In genomic region chr1:203764105-203765028, GRCh38 we compare ENCODE assay signal across 13 cellular contexts. TPM values are rescaled to one million over a fixed set of nuclear protein-coding genes. Genes with fewer than 3 reads are reported as not detected.
DNase-seq lines count a peak whose midpoint lies in the region; ATAC-seq, FAIRE-seq and TF ChIP-seq lines count a peak whose summit lies in the region.
"Had no signal": no experiment of that assay in that cellular context is flagged by ENCODE, and none has a peak within 500 bp of the region (broad histone marks: within the 10 kb centered on the region; RNA-seq: fewer than 3 reads in every experiment).

No MANE protein-coding gene starts in this region.

- peaks cover 11% of the 10 kb centered on the region for H3K36me3 Mint-ChIP-seq in activated naive CD8-positive, alpha-beta T cell treated with anti-CD3 and anti-CD28 coated beads, Interleukin-2, amount 10 ng/mL, durations not matched to agents 7 days and 5 days
- H3K36me3 Mint-ChIP-seq: type B pancreatic cell had no signal

- H3K27me3 ChIP-seq in HL-60 (ENCODE audit: insufficient read depth, poor library complexity, severe bottlenecking) (no peaks in the 10 kb centered on the region), small intestine (ENCODE audit: control insufficient read depth in 2 of 2, insufficient read depth in 2 of 2, low read length in 2 of 2) (no peaks in the 10 kb centered on the region)

- no peaks in the 10 kb centered on the region for H3K9me3 ChIP-seq in small intestine (ENCODE audit: control insufficient read depth, low read depth)

- peak overlapping the region; percentile 99 for H3K27ac Mint-ChIP-seq in activated naive CD8-positive, alpha-beta T cell treated with anti-CD3 and anti-CD28 coated beads, Interleukin-2, amount 10 ng/mL, durations not matched to agents 7 days and 5 days
- H3K27ac Mint-ChIP-seq: type B pancreatic cell had no signal

- no peaks in the 10 kb centered on the region for H3K36me3 ChIP-seq in small intestine (ENCODE audit: control insufficient read depth in 2 of 2, insufficient read depth in 2 of 2, low read length in 2 of 2)
- H3K36me3 ChIP-seq: WERI-Rb-1 had no signal

- H3K4me1 Mint-ChIP-seq in activated naive CD8-positive, alpha-beta T cell treated with anti-CD3 and anti-CD28 coated beads, Interleukin-2, amount 10 ng/mL, durations not matched to agents 7 days and 5 days = peaks cover 38% of the 10 kb centered on the region

- no peaks in the 10 kb centered on the region for H3K9me3 Mint-ChIP-seq in activated naive CD8-positive, alpha-beta T cell treated with anti-CD3 and anti-CD28 coated beads, Interleukin-2, amount 10 ng/mL, durations not matched to agents 7 days and 5 days
- H3K9me3 Mint-ChIP-seq: type B pancreatic cell had no signal

- DNase-seq in HL-60 (ENCODE audit: low read depth in 1 of 2, low spot score in 1 of 2) = no peak
- peak; percentile 34 for DNase-seq in activated naive CD8-positive, alpha-beta T cell treated with anti-CD3 and anti-CD28 coated beads, Interleukin-2, amount 10 ng/mL, durations not matched to agents 7 days and 5 days
- no peak for DNase-seq in small intestine
- DNase-seq in DMS79 treated with DMSO at 0.1 percent for 48 hours (lab: John Stamatoyannopoulos, UW) = no peak
- DNase-seq in activated gamma-delta T cell treated with Interleukin-2 at 50 U/mL for 16 hours = no peak
- DNase-seq: NCI-H2029, WERI-Rb-1 had no signal

- FAIRE-seq in small intestine (lab: Jason Lieb, UNC) = no peak
- FAIRE-seq: D721Med, endometrium had no signal

- POLR2A ChIA-PET in activated naive CD8-positive, alpha-beta T cell treated with anti-CD3 and anti-CD28 coated beads, Interleukin-2, amount 10 ng/mL, durations not matched to agents 7 days and 5 days (lab: Charles Lee) = interaction anchor here (0.8 to 3.2 kb wide), 25 partner anchors 9 to 744 kb away, joined by 3 to 16 read pairs (median 4); no protein-coding TSS in a partner anchor

- WGBS in small intestine, 3 donors = 67 to 81% (median 75%) methylated on average over 3 of the region's 3 CpGs

- peak; percentile 7 for ATAC-seq in GM18907 (IDR thresholded peaks at IDR 0.05; ENCODE audit: unreplicated experiment)
- ATAC-seq in activated naive CD8-positive, alpha-beta T cell treated with anti-CD3 and anti-CD28 coated beads, Interleukin-2, amount 10 ng/mL, durations not matched to agents 7 days and 5 days (ENCODE audit: low read depth) = peak; percentile 1
- no peak for ATAC-seq in HG03571 (IDR thresholded peaks at IDR 0.05; ENCODE audit: unreplicated experiment)

- no peaks in the 10 kb centered on the region for H3K27me3 Mint-ChIP-seq in activated naive CD8-positive, alpha-beta T cell treated with anti-CD3 and anti-CD28 coated beads, Interleukin-2, amount 10 ng/mL, durations not matched to agents 7 days and 5 days

- H3K4me1 ChIP-seq in small intestine (ENCODE audit: control insufficient read depth in 2 of 2, insufficient read depth in 1 of 2, low read depth in 1 of 2, low read length in 1 of 2) = peaks cover 2 to 3% of the 10 kb centered on the region in 2 donors

- peak overlapping the region; percentile 94 for H3K4me3 Mint-ChIP-seq in activated naive CD8-positive, alpha-beta T cell treated with anti-CD3 and anti-CD28 coated beads, Interleukin-2, amount 10 ng/mL, durations not matched to agents 7 days and 5 days
- H3K4me3 Mint-ChIP-seq: type B pancreatic cell had no signal

- H3K27ac ChIP-seq in HL-60 (replicated peaks) (peak overlapping the region; percentile 81), small intestine (ENCODE audit: low read depth in 1 of 2, low read length in 1 of 2) (peak overlapping the region; percentile 12 to 86)
- H3K27ac ChIP-seq: WERI-Rb-1 had no signal

- no peak overlapping the region for H3K4me3 ChIP-seq in HL-60 (replicated peaks; ENCODE audit: insufficient read depth, low read length)
- H3K4me3 ChIP-seq in small intestine (ENCODE audit: low read depth in 1 of 2, low read length in 2 of 2) = no peak overlapping the region

- no peak for TF ChIP-seq CTCF in HL-60 (IDR thresholded peaks at IDR 0.05; ENCODE audit: insufficient read depth, low read length)

RNA-seq across cellular contexts. Expression of gene LAX1, which starts 0.6 kb away (rescaled TPM):
- 10 to 100 TPM; 26.3 to 28.4 TPM for total RNA-seq in activated naive CD8-positive, alpha-beta T cell treated with anti-CD3 and anti-CD28 coated beads, Interleukin-2, amount 10 ng/mL, durations not matched to agents 7 days and 5 days
- under 1 TPM in 2 of 3 donors, not detected in 1; 0.72 to 0.81 TPM for polyA plus RNA-seq in small intestine
- total RNA-seq: lung microvascular endothelial cell had no signal

RNA-seq across cellular contexts. Expression of gene ZBED6, which starts 31.1 kb away (rescaled TPM):
- 10 to 100 TPM; 20.7 to 21.8 TPM for total RNA-seq in activated naive CD8-positive, alpha-beta T cell treated with anti-CD3 and anti-CD28 coated beads, Interleukin-2, amount 10 ng/mL, durations not matched to agents 7 days and 5 days
- polyA plus RNA-seq in small intestine = 1 to 10 TPM in 1 of 3 donors, under 1 TPM in 2; 0.27 to 2.2 (median 0.89) TPM

RNA-seq across cellular contexts. Expression of gene ZC3H11A, which starts 31.1 kb away (rescaled TPM):
- total RNA-seq in activated naive CD8-positive, alpha-beta T cell treated with anti-CD3 and anti-CD28 coated beads, Interleukin-2, amount 10 ng/mL, durations not matched to agents 7 days and 5 days = 100 to 1,000 TPM; 111 to 114 TPM
- 10 to 100 TPM; 36.5 to 46.7 (median 37.9) TPM for polyA plus RNA-seq in small intestine
